In genomic region chr17:45313927-45314760, GRCh38 we compare ENCODE assay signal across 9 cellular contexts. TPM values are rescaled to one million over a fixed set of nuclear protein-coding genes. Genes with fewer than 3 reads are reported as not detected.
DNase-seq lines count a peak whose midpoint lies in the region; ATAC-seq, FAIRE-seq and TF ChIP-seq lines count a peak whose summit lies in the region.
"Had no signal": no experiment of that assay in that cellular context is flagged by ENCODE, and none has a peak within 500 bp of the region (broad histone marks: within the 10 kb centered on the region; RNA-seq: fewer than 3 reads in every experiment).

No MANE protein-coding gene starts in this region.

- CTCF ChIA-PET in SK-N-SH (lab: Yijun Ruan, JAX), result interaction anchor here (0.6 to 5.8 kb wide), 8 partner anchors 37 to 328 kb away, joined by 3 to 32 read pairs (median 8); no protein-coding TSS in a partner anchor
- CTCF ChIA-PET in activated CD8-positive, alpha-beta T cell treated with anti-CD3 and anti-CD28 coated beads for 36 hours (lab: Charles Lee), result interaction anchor here (0.9 to 6.7 kb wide), 7 partner anchors 8 to 179 kb away, joined by 3 to 47 read pairs (median 7); partner anchors contain the start of gene ACBD4

- dilution Hi-C loops in keratinocyte (cut with MboI; ENCODE audit: extremely low pct_ligation_motif_present, low sequenced_read_pairs), result no loop called here

- intact Hi-C loops in activated CD8-positive, alpha-beta T cell treated with anti-CD3 and anti-CD28 coated beads for 36 hours (cut with micrococcal nuclease), result loop anchor here (5.0 kb wide), 1 partner anchor 37 kb away; no protein-coding TSS in a partner anchor

- peaks cover 7% of the 10 kb centered on the region for H3K9me1 ChIP-seq in keratinocyte (ENCODE audit: control insufficient read depth, extremely low read depth, insufficient read depth, low read length)

- H3K9me3 ChIP-seq in SK-N-SH (no peaks in the 10 kb centered on the region), keratinocyte (ENCODE audit: control insufficient read depth, low read depth, low read length) (no peaks in the 10 kb centered on the region)

- DNase-seq in SK-N-SH, result no peak
- no peak for DNase-seq in activated CD8-positive, alpha-beta T cell treated with anti-CD3 and anti-CD28 coated beads for 36 hours
- no peak for DNase-seq in keratinocyte (ENCODE audit: low read depth, low spot score)
- DNase-seq in stimulated activated naive CD8-positive, alpha-beta T cell treated with anti-CD3 and anti-CD28 coated beads, Interleukin-15, amount 100 ng/mL, for 72 hours, result no peak
- DNase-seq in AG20443 (ENCODE audit: low spot score), result no peak
- no peak for DNase-seq in H4 (ENCODE audit: low spot score)

- no peak for FAIRE-seq in keratinocyte (lab: Jason Lieb, UNC)

- WGBS in SK-N-SH (ENCODE audit: low lambda C conversion rate), result 67% methylated on average over 7 of the region's 7 CpGs

- H3K79me2 ChIP-seq in SK-N-SH (ENCODE audit: insufficient read depth) (peaks cover 75% of the 10 kb centered on the region), keratinocyte (ENCODE audit: control insufficient read depth, insufficient read depth, low read length) (peaks cover 73% of the 10 kb centered on the region)

- no peaks in the 10 kb centered on the region for H3K9me2 ChIP-seq in SK-N-SH

- H3K4me3 ChIP-seq in SK-N-SH (ENCODE audit: low read depth in 2 of 2, low read length in 1 of 2), result peak overlapping the region; percentile 87 to 93; a peak in 3 of 4 replicates
- H3K4me3 ChIP-seq in keratinocyte (ENCODE audit: control insufficient read depth in 2 of 3, extremely low read depth in 1 of 3, insufficient read depth in 2 of 3, low read depth in 1 of 3, low read length in 3 of 3), result peak overlapping the region; percentile 85 to 92 (median 91)

- no peak for TF ChIP-seq RAD21 in SK-N-SH (IDR thresholded peaks at IDR 0.05; ENCODE audit: low read length)

- H3K9ac ChIP-seq in SK-N-SH (peak overlapping the region; percentile 88), keratinocyte (ENCODE audit: control insufficient read depth, extremely low read depth, insufficient read depth, low read length) (peak overlapping the region; percentile 82)

- H3K36me3 Mint-ChIP-seq in activated CD8-positive, alpha-beta T cell treated with anti-CD3 and anti-CD28 coated beads for 36 hours (ENCODE audit: low read depth), result peaks cover 59% of the 10 kb centered on the region

- H3K4me1 ChIP-seq in SK-N-SH (ENCODE audit: control insufficient read depth in 1 of 2, insufficient read depth in 2 of 2, low read depth in 1 of 2, low read length in 1 of 2) (peaks cover 46 to 61% of the 10 kb centered on the region in 2 experiments), keratinocyte (ENCODE audit: control insufficient read depth, extremely low read depth, insufficient read depth, low read length) (peaks cover 72% of the 10 kb centered on the region)

- peak overlapping the region; percentile 67 to 85 for H3K27ac ChIP-seq in SK-N-SH (ENCODE audit: low read depth in 2 of 2, low read length in 1 of 2)
- peak overlapping the region; percentile 68 for H3K27ac ChIP-seq in keratinocyte (ENCODE audit: control insufficient read depth, insufficient read depth, low read length)
- H3K27ac ChIP-seq: 22Rv1 had no signal

- H3K27me3 Mint-ChIP-seq in activated CD8-positive, alpha-beta T cell treated with anti-CD3 and anti-CD28 coated beads for 36 hours, result no peaks in the 10 kb centered on the region
- no peaks in the 10 kb centered on the region for H3K27me3 Mint-ChIP-seq in stimulated activated naive CD8-positive, alpha-beta T cell treated with anti-CD3 and anti-CD28 coated beads, Interleukin-15, amount 100 ng/mL, for 72 hours

- H3K27ac Mint-ChIP-seq in activated CD8-positive, alpha-beta T cell treated with anti-CD3 and anti-CD28 coated beads for 36 hours, result peak overlapping the region; percentile 94
- H3K27ac Mint-ChIP-seq in stimulated activated naive CD8-positive, alpha-beta T cell treated with anti-CD3 and anti-CD28 coated beads, Interleukin-15, amount 100 ng/mL, for 72 hours, result peak overlapping the region; percentile 92 to 99

- H3K9me3 Mint-ChIP-seq in activated CD8-positive, alpha-beta T cell treated with anti-CD3 and anti-CD28 coated beads for 36 hours, result no peaks in the 10 kb centered on the region
- no peaks in the 10 kb centered on the region for H3K9me3 Mint-ChIP-seq in stimulated activated naive CD8-positive, alpha-beta T cell treated with anti-CD3 and anti-CD28 coated beads, Interleukin-15, amount 100 ng/mL, for 72 hours

- POLR2A ChIA-PET in SK-N-SH (lab: Yijun Ruan, JAX), result interaction anchor here (1.2 kb wide), 1 partner anchor 26 kb away, joined by 3 read pairs; no protein-coding TSS in a partner anchor
- POLR2A ChIA-PET in activated CD8-positive, alpha-beta T cell treated with anti-CD3 and anti-CD28 coated beads for 36 hours (lab: Charles Lee), result interaction anchor here (0.6 to 15.9 kb wide), 13 partner anchors 10 to 179 kb away, joined by 3 to 211 read pairs (median 3); partner anchors contain the start of genes ACBD4, FMNL1 and HEXIM1

- ATAC-seq in SK-N-SH treated with all-trans-retinoic acid at 6 μM for 48 hours (no peak), HG03565 (IDR thresholded peaks at IDR 0.05; ENCODE audit: unreplicated experiment) (no peak)
- ATAC-seq in activated CD8-positive, alpha-beta T cell treated with anti-CD3 and anti-CD28 coated beads for 36 hours, result no peak
- ATAC-seq in stimulated activated naive CD8-positive, alpha-beta T cell treated with anti-CD3 and anti-CD28 coated beads, Interleukin-15, amount 100 ng/mL, for 72 hours, result no peak

- peaks cover 60% of the 10 kb centered on the region for H3K4me1 Mint-ChIP-seq in activated CD8-positive, alpha-beta T cell treated with anti-CD3 and anti-CD28 coated beads for 36 hours (ENCODE audit: low read depth)
- peaks cover 84% of the 10 kb centered on the region for H3K4me1 Mint-ChIP-seq in stimulated activated naive CD8-positive, alpha-beta T cell treated with anti-CD3 and anti-CD28 coated beads, Interleukin-15, amount 100 ng/mL, for 72 hours

- TF ChIP-seq EP300 in SK-N-SH (IDR thresholded peaks at IDR 0.05; ENCODE audit: borderline replicate concordance in 1 of 2, low read depth in 1 of 2, low read length in 1 of 2), result no peak

- peak overlapping the region; percentile 88 for H3K4me3 Mint-ChIP-seq in activated CD8-positive, alpha-beta T cell treated with anti-CD3 and anti-CD28 coated beads for 36 hours
- peak overlapping the region; percentile 89 to 94 for H3K4me3 Mint-ChIP-seq in stimulated activated naive CD8-positive, alpha-beta T cell treated with anti-CD3 and anti-CD28 coated beads, Interleukin-15, amount 100 ng/mL, for 72 hours

- H3K4me2 ChIP-seq in SK-N-SH (peak overlapping the region; percentile 92), keratinocyte (ENCODE audit: control insufficient read depth, extremely low read depth, insufficient read depth, low read depth, low read length) (peak overlapping the region; percentile 95)

- H3K36me3 ChIP-seq in SK-N-SH (replicated peaks in 1 of 2; ENCODE audit: control insufficient read depth in 1 of 2, insufficient read depth in 2 of 2, low read length in 1 of 2) (peaks cover 8% of the 10 kb centered on the region in 2 experiments), keratinocyte (ENCODE audit: control insufficient read depth in 2 of 2, extremely low read depth in 1 of 2, insufficient read depth in 2 of 2, low read length in 2 of 2) (peaks cover 11 to 22% of the 10 kb centered on the region in 2 experiments)

- peaks cover 62% of the 10 kb centered on the region for H4K20me1 ChIP-seq in SK-N-SH (ENCODE audit: insufficient read depth)
- H4K20me1 ChIP-seq in keratinocyte (ENCODE audit: control insufficient read depth, extremely low read depth, insufficient read depth, low read length), result peaks cover 26% of the 10 kb centered on the region

- H2AFZ ChIP-seq in SK-N-SH (ENCODE audit: low read depth) (no peak overlapping the region), keratinocyte (ENCODE audit: control insufficient read depth, low read length) (no peak overlapping the region)

- H3K27me3 ChIP-seq in SK-N-SH (ENCODE audit: insufficient read depth), result no peaks in the 10 kb centered on the region
- no peaks in the 10 kb centered on the region for H3K27me3 ChIP-seq in keratinocyte (ENCODE audit: control insufficient read depth, extremely low read depth, insufficient read depth, low read length)

- TF ChIP-seq CTCF in SK-N-SH (IDR thresholded peaks at IDR 0.05) (no peak), keratinocyte (optimal IDR thresholded peaks at IDR 0.05 in 1 of 3, IDR thresholded peaks at IDR 0.05 in 1 of 3, conservative IDR thresholded peaks at IDR 0.05 in 1 of 3; ENCODE audit: extremely low read depth in 1 of 3, insufficient read depth in 2 of 3, low read length in 3 of 3) (no peak)
- no peak for TF ChIP-seq CTCF in activated CD8-positive, alpha-beta T cell treated with anti-CD3 and anti-CD28 coated beads for 36 hours (IDR thresholded peaks at IDR 0.05)

- peaks cover 22% of the 10 kb centered on the region for H3F3A ChIP-seq in SK-N-SH (replicated peaks; ENCODE audit: insufficient read depth)

RNA-seq across cellular contexts. Expression of gene MAP3K14, which starts 2.7 kb away (rescaled TPM):
- polyA plus RNA-seq in SK-N-SH (2012; rRNA removed) (11.9 and 13.7 TPM in 2 replicates), keratinocyte (6.5 to 8.3 TPM (median 7.1 TPM) in 3 replicates)
- polyA plus RNA-seq in SK-N-SH (2012; cell fraction: cytosol; rRNA removed), result 4.4 and 7.2 TPM in 2 replicates
- 51.1 and 59.6 TPM in 2 replicates for polyA plus RNA-seq in SK-N-SH (2012; cell fraction: nucleus; rRNA removed)
- 10 to 100 TPM; 31.6 to 31.9 TPM for total RNA-seq in activated CD8-positive, alpha-beta T cell treated with anti-CD3 and anti-CD28 coated beads for 36 hours
- polyA plus RNA-seq in keratinocyte (2011; ENCODE audit: low read depth), result 2.8 TPM
- 3.2 and 4.9 TPM in 2 replicates for polyA plus RNA-seq in keratinocyte (2011; cell fraction: cytosol; rRNA removed)
- polyA plus RNA-seq in keratinocyte (2011; cell fraction: nucleus; rRNA removed), result 16.6 and 20.8 TPM in 2 replicates
- polyA plus RNA-seq in keratinocyte (2012; ENCODE audit: low replicate concordance), result 3.3 and 5.9 TPM in 2 replicates
- 5.0 to 7.3 TPM (median 6.0 TPM) in 3 replicates for polyA minus RNA-seq in keratinocyte
- 2.5 TPM for polyA minus RNA-seq in keratinocyte (2011; cell fraction: cytosol; rRNA and poly(A)+ RNA removed)
- polyA minus RNA-seq in keratinocyte (2011; cell fraction: nucleus; rRNA and poly(A)+ RNA removed), result 7.8 and 10.7 TPM in 2 replicates
- 4.3 and 4.6 TPM in 2 replicates for total RNA-seq in H4 (2014; rRNA removed; shearing (Covaris generic))

RNA-seq across cellular contexts. Expression of gene SPATA32, which starts 52.2 kb away (rescaled TPM):
- polyA plus RNA-seq in SK-N-SH (2012; rRNA removed), result 0.08 TPM in 1 of 2 replicates, not detected in the other
- polyA plus RNA-seq in SK-N-SH (2012; cell fraction: cytosol; rRNA removed), result not detected in 2 replicates
- polyA plus RNA-seq in SK-N-SH (2012; cell fraction: nucleus; rRNA removed), result 0.10 TPM in 1 of 2 replicates, not detected in the other
- under 1 TPM; 0.27 to 0.63 TPM for total RNA-seq in activated CD8-positive, alpha-beta T cell treated with anti-CD3 and anti-CD28 coated beads for 36 hours
- polyA plus RNA-seq in keratinocyte, result 0.05 TPM in 1 of 3 replicates, not detected in the others
- polyA plus RNA-seq in keratinocyte (2011; ENCODE audit: low read depth), result not detected
- not detected in 2 replicates for polyA plus RNA-seq in keratinocyte (2011; cell fraction: cytosol; rRNA removed)
- polyA plus RNA-seq in keratinocyte (2011; cell fraction: nucleus; rRNA removed), result 0.07 TPM in 1 of 2 replicates, not detected in the other
- polyA plus RNA-seq in keratinocyte (2012; ENCODE audit: low replicate concordance), result not detected in 2 replicates
- not detected in 3 replicates for polyA minus RNA-seq in keratinocyte
- polyA minus RNA-seq in keratinocyte (2011; cell fraction: cytosol; rRNA and poly(A)+ RNA removed), result not detected
- polyA minus RNA-seq in keratinocyte (2011; cell fraction: nucleus; rRNA and poly(A)+ RNA removed), result not detected in 2 replicates
- 0.21 TPM in 1 of 2 replicates, not detected in the other for total RNA-seq in H4 (2014; rRNA removed; shearing (Covaris generic))
